Comparison of ENCODE assay signal across 8 cellular contexts in the genomic region with DNA sequence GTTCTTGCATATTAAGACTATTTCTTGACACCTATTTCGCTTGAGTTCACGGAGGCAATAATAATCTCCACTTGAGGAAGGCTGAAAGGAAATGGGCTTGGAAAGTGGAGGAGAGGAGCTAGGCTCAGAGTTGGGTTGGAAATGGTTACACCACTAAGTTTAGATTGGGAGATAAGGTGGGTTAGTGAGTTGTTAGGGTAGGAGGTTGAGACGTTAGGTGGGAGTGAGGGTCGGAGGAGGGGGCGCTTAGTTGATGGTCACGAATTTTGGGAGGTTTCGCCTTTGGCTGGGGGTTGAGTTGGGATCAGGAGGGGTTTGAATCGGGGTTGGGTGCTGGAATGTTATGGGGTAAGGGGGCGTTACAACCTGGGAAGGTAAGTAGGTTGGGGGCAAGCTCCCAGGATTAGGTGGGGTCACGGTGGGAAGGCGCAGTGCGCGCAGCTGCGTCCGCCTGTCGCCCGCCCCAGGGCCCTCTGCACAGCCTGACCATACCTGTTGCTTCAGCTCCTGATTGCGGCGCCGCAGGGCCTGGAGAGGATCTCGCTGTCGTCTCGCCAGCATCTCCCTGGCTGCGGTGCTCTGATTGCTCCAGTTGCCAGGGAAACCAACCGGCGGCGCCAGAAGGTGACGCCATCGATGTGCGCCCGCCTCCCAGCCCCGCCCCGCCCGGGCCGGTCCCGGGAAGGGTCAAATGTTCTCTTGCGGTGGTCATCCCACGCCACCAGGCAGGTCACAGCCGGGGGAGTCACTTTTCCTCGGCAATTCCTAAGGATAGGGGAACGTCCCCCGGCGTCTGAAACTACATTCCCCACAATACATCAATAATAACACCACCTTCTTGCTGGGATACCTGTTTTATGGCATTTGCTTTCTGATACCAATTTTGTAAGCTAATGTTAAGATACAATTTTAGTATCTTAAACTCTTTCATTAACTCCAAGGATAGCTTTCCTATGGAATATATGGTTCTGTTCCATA. TPM values are rescaled to one million over a fixed set of nuclear protein-coding genes. Genes with fewer than 3 reads are reported as not detected.
DNase-seq lines count a peak whose midpoint lies in the region; ATAC-seq and TF ChIP-seq lines count a peak whose summit lies in the region.

A gene (minus strand): TSS at position 606 of the 978 bp plus-strand sequence. CDS start 45 bp downstream, at position 561.

- H3K36me3 ChIP-seq in endocrine pancreas (ENCODE audit: control insufficient read depth, insufficient read depth, low read length) = no peaks in the 10 kb centered on the region

- H3K27ac Mint-ChIP-seq in mesothelial cell of epicardium = peak within 1 kb of the TSS; percentile 89

- H3K4me1 ChIP-seq in endocrine pancreas (ENCODE audit: control insufficient read depth, insufficient read depth, low read length) = peaks cover 3% of the 10 kb centered on the region

- peaks cover 10% of the 10 kb centered on the region for H3K4me1 Mint-ChIP-seq in mesothelial cell of epicardium

- H3K4me3 ChIP-seq in endocrine pancreas (ENCODE audit: control insufficient read depth, insufficient read depth, low read length) = peak within 1 kb of the TSS; percentile 93

- peaks cover 1% of the 10 kb centered on the region for H3K36me3 Mint-ChIP-seq in mesothelial cell of epicardium

- peak within 1 kb of the TSS; percentile 77 for H3K4me3 Mint-ChIP-seq in mesothelial cell of epicardium

- DNase-seq in Caki2 (ENCODE audit: low read depth) (peak; percentile 82), HS-27A (ENCODE audit: low read depth) (peak; percentile 72), NOMO-1 (lab: John Stamatoyannopoulos, UW; ENCODE audit: unreplicated experiment in 2 of 2) (peak; percentile 57 to 65), mesothelial cell of epicardium (ENCODE audit: low spot score in 2 of 2, unreplicated experiment in 2 of 2) (peak; percentile 77 to 92)
- peak; percentile 51 for DNase-seq in activated CD8-positive, alpha-beta memory T cell treated with anti-CD3 and anti-CD28 coated beads, Interleukin-2, amount 50 U/mL, for 1 hour (ENCODE audit: extremely low read depth)
- peak; percentile 82 for DNase-seq in stimulated activated CD8-positive, alpha-beta memory T cell treated with anti-CD3 and anti-CD28 coated beads, Interleukin-15, amount 100 ng/mL, for 24 hours (ENCODE audit: low read depth)

- H3K9me3 ChIP-seq in endocrine pancreas (ENCODE audit: control insufficient read depth, low read length) = no peaks in the 10 kb centered on the region

- in situ Hi-C loops in Caki2 (cut with HindIII; ENCODE audit: low pct_unique_long_range_greater_than_20kb, low sequenced_read_pairs) = no loop called here

- no peaks in the 10 kb centered on the region for H3K27me3 Mint-ChIP-seq in mesothelial cell of epicardium (ENCODE audit: low read depth)

- peak within 1 kb of the TSS; percentile 85 for H3K9ac ChIP-seq in endocrine pancreas (ENCODE audit: control insufficient read depth, insufficient read depth, low read length)

- H3K9me3 Mint-ChIP-seq in mesothelial cell of epicardium = no peaks in the 10 kb centered on the region

- H3K27me3 ChIP-seq in endocrine pancreas (ENCODE audit: control insufficient read depth, insufficient read depth, low read length) = no peaks in the 10 kb centered on the region

- peak; percentile 81 for ATAC-seq in GM21360 (IDR thresholded peaks at IDR 0.05; ENCODE audit: unreplicated experiment)

- no peak for TF ChIP-seq CTCF in mesothelial cell of epicardium (IDR thresholded peaks at IDR 0.05; ENCODE audit: unreplicated experiment)

RNA-seq across cellular contexts. Expression of the gene that starts here (rescaled TPM):
- total RNA-seq in Caki2 (2014; rRNA removed; shearing (Covaris generic); ENCODE audit: low replicate concordance) = 4.9 and 29.2 TPM in 2 replicates
- total RNA-seq in mesothelial cell of epicardium = 3.8 to 5.3 TPM (median 5.1 TPM) in 3 replicates

Comparison
In these comparisons a context has a peak if more than half of its experiments do, and no peak if none do; other contexts are left out.
1. Peak in every context shown above with its lines: DNase-seq, ATAC-seq and H3K4me3 ChIP-seq.